1 cellular context compared by ENCODE assay signal in the genomic region with DNA sequence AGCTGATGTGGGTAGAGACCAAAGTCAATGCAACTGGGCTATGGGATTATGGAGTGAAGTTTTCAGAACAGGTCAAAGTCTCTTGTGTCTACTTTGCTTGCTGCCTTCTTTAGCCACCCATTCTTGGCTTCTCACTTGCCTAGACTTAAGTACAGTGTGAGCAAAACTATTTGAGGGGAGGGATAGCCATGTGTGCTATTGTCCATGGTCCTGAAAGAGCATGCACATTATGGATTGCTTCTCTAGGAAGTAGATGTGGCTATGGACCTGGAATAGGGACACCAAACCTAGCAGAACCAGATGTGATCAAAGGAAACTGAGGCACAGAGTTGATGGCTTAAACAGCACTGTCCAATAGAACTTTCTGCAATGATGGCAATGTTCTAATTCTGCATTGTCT.
TF ChIP-seq lines count a peak whose summit lies in the region.

No MANE protein-coding gene starts in this region.

TF ChIP-seq in HCT116, 20 proteins besides CTCF, POLR2A, EP300 and RAD21:
- TF ChIP-seq, protein P1, sequence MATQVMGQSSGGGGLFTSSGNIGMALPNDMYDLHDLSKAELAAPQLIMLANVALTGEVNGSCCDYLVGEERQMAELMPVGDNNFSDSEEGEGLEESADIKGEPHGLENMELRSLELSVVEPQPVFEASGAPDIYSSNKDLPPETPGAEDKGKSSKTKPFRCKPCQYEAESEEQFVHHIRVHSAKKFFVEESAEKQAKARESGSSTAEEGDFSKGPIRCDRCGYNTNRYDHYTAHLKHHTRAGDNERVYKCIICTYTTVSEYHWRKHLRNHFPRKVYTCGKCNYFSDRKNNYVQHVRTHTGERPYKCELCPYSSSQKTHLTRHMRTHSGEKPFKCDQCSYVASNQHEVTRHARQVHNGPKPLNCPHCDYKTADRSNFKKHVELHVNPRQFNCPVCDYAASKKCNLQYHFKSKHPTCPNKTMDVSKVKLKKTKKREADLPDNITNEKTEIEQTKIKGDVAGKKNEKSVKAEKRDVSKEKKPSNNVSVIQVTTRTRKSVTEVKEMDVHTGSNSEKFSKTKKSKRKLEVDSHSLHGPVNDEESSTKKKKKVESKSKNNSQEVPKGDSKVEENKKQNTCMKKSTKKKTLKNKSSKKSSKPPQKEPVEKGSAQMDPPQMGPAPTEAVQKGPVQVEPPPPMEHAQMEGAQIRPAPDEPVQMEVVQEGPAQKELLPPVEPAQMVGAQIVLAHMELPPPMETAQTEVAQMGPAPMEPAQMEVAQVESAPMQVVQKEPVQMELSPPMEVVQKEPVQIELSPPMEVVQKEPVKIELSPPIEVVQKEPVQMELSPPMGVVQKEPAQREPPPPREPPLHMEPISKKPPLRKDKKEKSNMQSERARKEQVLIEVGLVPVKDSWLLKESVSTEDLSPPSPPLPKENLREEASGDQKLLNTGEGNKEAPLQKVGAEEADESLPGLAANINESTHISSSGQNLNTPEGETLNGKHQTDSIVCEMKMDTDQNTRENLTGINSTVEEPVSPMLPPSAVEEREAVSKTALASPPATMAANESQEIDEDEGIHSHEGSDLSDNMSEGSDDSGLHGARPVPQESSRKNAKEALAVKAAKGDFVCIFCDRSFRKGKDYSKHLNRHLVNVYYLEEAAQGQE (IDR thresholded peaks at IDR 0.05; ENCODE audit: low read depth) = peak; percentile 59
- TF ChIP-seq EZH2phosphoT487 (IDR thresholded peaks at IDR 0.05; ENCODE audit: borderline replicate concordance) = no peak
